Comparison of ENCODE assay signal across 8 cellular contexts in genomic region chr6:43174263-43175112, GRCh38. TPM values are rescaled to one million over a fixed set of nuclear protein-coding genes. Genes with fewer than 3 reads are reported as not detected.
A peak's percentile ranks its signal among the peaks of the same experiment; 100 is the strongest.
DNase-seq lines count a peak whose midpoint lies in the region; ATAC-seq and TF ChIP-seq lines count a peak whose summit lies in the region.

No MANE protein-coding gene starts in this region.

- in situ Hi-C loops in transverse colon (cut with MboI; ENCODE audit: low pct_ligation_motif_present in 1 of 4, low pct_unique_long_range_greater_than_20kb in 1 of 4, low sequenced_read_pairs in 3 of 4), result loop anchor here in 1 of 4 donors (25.0 kb wide), 1 partner anchor 512 kb away; no protein-coding TSS in a partner anchor

- intact Hi-C loops in adrenal gland (cut with DNase I) (no loop called here), heart left ventricle (cut with DNase I) (loop anchor here in 1 of 10 donors (5.0 kb wide), 1 partner anchor 117 kb away; the partner anchor contains the start of genes KLC4 and MRPL2), transverse colon (cut with DNase I; ENCODE audit: low total_unique reads) (no loop called here)

- H3K4ac ChIP-seq in trophoblast cell (ENCODE audit: low read depth, low read length), result no peak overlapping the region

- H3K23ac ChIP-seq in trophoblast cell (ENCODE audit: low read length), result no peak overlapping the region

- TF ChIP-seq POLR2A in adrenal gland (IDR thresholded peaks at IDR 0.05), result peak in 1 of 2 donors; percentile 68
- peak in 1 of 2 donors; percentile 71 for TF ChIP-seq POLR2A in heart left ventricle (IDR thresholded peaks at IDR 0.05)
- TF ChIP-seq POLR2A in transverse colon (IDR thresholded peaks at IDR 0.05), result peak; percentile 48

- peak overlapping the region; percentile 73 for H2BK5ac ChIP-seq in trophoblast cell (ENCODE audit: low read depth, low read length, poor library complexity)

- no peak overlapping the region for H2AK5ac ChIP-seq in trophoblast cell (ENCODE audit: low read length)

- H4K8ac ChIP-seq in trophoblast cell (ENCODE audit: low read depth, low read length), result peak overlapping the region; percentile 56

- H2BK12ac ChIP-seq in trophoblast cell (ENCODE audit: low read length), result no peak overlapping the region

- H3K36me3 ChIP-seq in adrenal gland (replicated peaks in 1 of 2) (peaks cover 0 to 48% of the 10 kb centered on the region in 2 donors), heart left ventricle (peaks cover 0 to 48% (median 45%) of the 10 kb centered on the region in 9 donors), trophoblast cell (ENCODE audit: control insufficient read depth in 1 of 2, insufficient read depth in 2 of 2, low read length in 2 of 2) (peaks cover 35 to 37% of the 10 kb centered on the region in 2 experiments), transverse colon (peaks cover 0 to 25% (median 7%) of the 10 kb centered on the region in 4 donors)

- H3K79me2 ChIP-seq in trophoblast cell (ENCODE audit: control insufficient read depth, insufficient read depth, low read length, poor library complexity), result peaks cover 23% of the 10 kb centered on the region

- H3K79me1 ChIP-seq in trophoblast cell (ENCODE audit: low read length), result peaks cover 25% of the 10 kb centered on the region

- H3K27me3 ChIP-seq in adrenal gland, result no peaks in the 10 kb centered on the region
- no peaks in the 10 kb centered on the region for H3K27me3 ChIP-seq in heart left ventricle
- H3K27me3 ChIP-seq in trophoblast cell (ENCODE audit: insufficient read depth, low read length), result no peaks in the 10 kb centered on the region
- H3K27me3 ChIP-seq in transverse colon, result no peaks in the 10 kb centered on the region

- H2BK120ac ChIP-seq in trophoblast cell (ENCODE audit: insufficient read depth, low read length, poor library complexity), result peak overlapping the region; percentile 61

- no peaks in the 10 kb centered on the region for H3K9me3 ChIP-seq in adrenal gland (replicated peaks in 1 of 3)
- H3K9me3 ChIP-seq in heart left ventricle, result no peaks in the 10 kb centered on the region
- H3K9me3 ChIP-seq in trophoblast cell (ENCODE audit: insufficient read depth, low read depth, low read length), result no peaks in the 10 kb centered on the region
- no peaks in the 10 kb centered on the region for H3K9me3 ChIP-seq in transverse colon

- no peak for TF ChIP-seq CTCF in GM12875 (IDR thresholded peaks at IDR 0.05; ENCODE audit: borderline replicate concordance, insufficient read depth, low read depth, low read length)
- TF ChIP-seq CTCF in adrenal gland (IDR thresholded peaks at IDR 0.05), result peak in 4 of 6 experiments; percentile 25 to 44 (median 36)
- peak in 8 of 12 donors; percentile 19 to 43 (median 30) for TF ChIP-seq CTCF in heart left ventricle (IDR thresholded peaks at IDR 0.05)
- peak in 4 of 5 experiments; percentile 13 to 56 (median 30) for TF ChIP-seq CTCF in transverse colon (IDR thresholded peaks at IDR 0.05)

- peak overlapping the region; percentile 67 for H2AFZ ChIP-seq in trophoblast cell (ENCODE audit: insufficient read depth, low read length, poor library complexity)

- peak overlapping the region; percentile 52 for H4K91ac ChIP-seq in trophoblast cell (ENCODE audit: low read depth, low read length)

- H4K12ac ChIP-seq in trophoblast cell (ENCODE audit: low read depth, low read length), result no peak overlapping the region

- WGBS in adrenal gland, 4 donors, result 1 to 2% (median 1%) methylated on average over 8 to 32 of the region's 32 CpGs
- 0 to 2% (median 1%) methylated on average over 9 to 32 of the region's 32 CpGs for WGBS in heart left ventricle, 4 donors
- WGBS in trophoblast cell (ENCODE audit: extremely low coverage, insufficient coverage, insufficient read length), result no CpG with 5 or more reads among the region's 32 CpGs
- 1% methylated on average over 27 of the region's 32 CpGs; no CpG with 5 or more reads in 1 of the 2 donors for WGBS in transverse colon (ENCODE audit: low coverage in 1 of 2), 2 donors

- ATAC-seq in HG02798 (IDR thresholded peaks at IDR 0.05; ENCODE audit: poor library complexity, unreplicated experiment) (peak; percentile 76), heart left ventricle (peak; percentile 79 to 87 (median 82))

- H3K4me3 ChIP-seq in GM12875 (ENCODE audit: low read depth, low read length) (peak overlapping the region; percentile 29), adrenal gland (peak overlapping the region in 2 of 4 donors; percentile 17 to 50), heart left ventricle (peak overlapping the region in 11 of 12 donors; percentile 25 to 100 (median 95)), trophoblast cell (ENCODE audit: low read depth, low read length) (peak overlapping the region; percentile 65), transverse colon (peak overlapping the region in 3 of 4 donors; percentile 20 to 93 (median 44))

- peak; percentile 4 for TF ChIP-seq EP300 in transverse colon (IDR thresholded peaks at IDR 0.05; ENCODE audit: low read depth)

- H3K18ac ChIP-seq in trophoblast cell (ENCODE audit: low read length), result peak overlapping the region; percentile 67

- no peak overlapping the region for H3K9ac ChIP-seq in trophoblast cell (ENCODE audit: low read length)

- H3K4me1 ChIP-seq in adrenal gland (replicated peaks in 1 of 2) (peaks cover 27 to 39% of the 10 kb centered on the region in 2 donors), heart left ventricle (peaks cover 8 to 44% (median 38%) of the 10 kb centered on the region in 12 donors), trophoblast cell (ENCODE audit: control insufficient read depth in 1 of 2, insufficient read depth in 2 of 2, low read length in 2 of 2) (peaks cover 13 to 14% of the 10 kb centered on the region in 2 experiments), transverse colon (peaks cover 14 to 36% (median 33%) of the 10 kb centered on the region in 4 donors)

- H3K27ac ChIP-seq in adrenal gland (peak overlapping the region; percentile 78 to 96 (median 89)), heart left ventricle (peak overlapping the region; percentile 87 to 100 (median 98)), trophoblast cell (ENCODE audit: low read depth, low read length) (peak overlapping the region; percentile 87), transverse colon (peak overlapping the region; percentile 95 to 99 (median 97))

- peak overlapping the region; percentile 16 for H3K14ac ChIP-seq in trophoblast cell (ENCODE audit: low read length)

- DNase-seq in NCI-H1417 treated with DMSO at 0.1 percent for 48 hours (lab: John Stamatoyannopoulos, UW) (peak; percentile 70), SW480 (ENCODE audit: low spot score) (peak; percentile 97), adrenal gland (peak; percentile 97 to 100 (median 99)), heart left ventricle (peak; percentile 96 to 99 (median 98)), trophoblast cell (peak; percentile 99 to 100), transverse colon (peak; percentile 98)

- H3K4me2 ChIP-seq in trophoblast cell (ENCODE audit: low read length), result peak overlapping the region; percentile 74

RNA-seq across cellular contexts. Expression of gene SRF, which starts 3.4 kb away (rescaled TPM):
- 10 to 100 TPM; 21.7 to 30.9 (median 25.4) TPM for total RNA-seq in adrenal gland
- 10 to 100 TPM; 12.6 to 23.3 (median 22.4) TPM for polyA plus RNA-seq in adrenal gland
- 10 to 100 TPM; 49.8 to 94.4 (median 73.3) TPM for total RNA-seq in heart left ventricle
- 10 to 100 TPM; 43.5 to 90.6 TPM for polyA plus RNA-seq in heart left ventricle
- 34.6 and 36.3 TPM in 2 replicates for polyA plus RNA-seq in trophoblast cell (2013)
- 10 to 100 TPM; 26.7 to 32.6 (median 29.6) TPM for total RNA-seq in transverse colon

RNA-seq across cellular contexts. Expression of gene CUL9, which starts 7.5 kb away (rescaled TPM):
- total RNA-seq in adrenal gland (10 to 100 TPM; 23.3 to 49.3 (median 33.8) TPM), heart left ventricle (10 to 100 TPM in 8 of 9 donors, 1 to 10 TPM in 1; 6.5 to 22.3 (median 12.5) TPM), transverse colon (10 to 100 TPM; 41.1 to 69.9 (median 50.3) TPM)
- polyA plus RNA-seq in adrenal gland (100 to 1,000 TPM in 1 of 3 donors, 10 to 100 TPM in 2; 13.3 to 195 (median 97.5) TPM), heart left ventricle (10 to 100 TPM in 1 of 2 donors, 1 to 10 TPM in 1; 7.5 to 17.0 TPM)
- 11.7 and 12.1 TPM in 2 replicates for polyA plus RNA-seq in trophoblast cell (2013)

RNA-seq across cellular contexts. Expression of gene DNPH1, which starts 54.8 kb away (rescaled TPM):
- total RNA-seq in adrenal gland (100 to 1,000 TPM in 6 of 8 donors, 10 to 100 TPM in 2; 57.2 to 229 (median 148) TPM), heart left ventricle (10 to 100 TPM; 18.9 to 63.7 (median 25.7) TPM), transverse colon (100 to 1,000 TPM in 3 of 4 donors, 10 to 100 TPM in 1; 16.1 to 367 (median 128) TPM)
- polyA plus RNA-seq in adrenal gland (100 to 1,000 TPM in 1 of 3 donors, 10 to 100 TPM in 2; 33.7 to 143 (median 95.1) TPM), heart left ventricle (10 to 100 TPM; 37.9 to 45.5 TPM)
- 29.4 and 33.8 TPM in 2 replicates for polyA plus RNA-seq in trophoblast cell (2013)
